ENCODE assay signal across 8 cellular contexts in the genomic region with DNA sequence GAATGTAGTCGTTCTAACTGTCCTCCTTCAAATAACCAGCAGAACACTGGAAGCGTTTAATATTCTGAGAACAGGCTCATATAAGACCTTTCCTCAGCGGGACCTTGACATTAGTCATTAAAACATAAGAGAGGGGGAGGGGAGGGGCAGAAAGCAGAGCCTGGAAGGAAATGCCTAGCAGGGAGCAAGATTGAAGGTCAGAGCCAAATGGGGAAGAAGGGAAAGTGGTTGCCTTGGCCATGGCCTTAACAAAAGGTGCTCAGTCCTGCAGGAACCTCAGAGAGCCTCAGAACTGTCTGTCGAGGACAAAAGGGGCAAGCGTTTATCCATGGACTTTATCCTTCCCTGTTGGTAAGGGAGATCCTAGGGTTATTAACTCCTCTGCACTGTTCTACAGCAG. TPM values are rescaled to one million over a fixed set of nuclear protein-coding genes. Genes with fewer than 3 reads are reported as not detected.
DNase-seq lines count a peak whose midpoint lies in the region; ATAC-seq, FAIRE-seq and TF ChIP-seq lines count a peak whose summit lies in the region.
"Had no signal": no experiment of that assay in that cellular context is flagged by ENCODE, and none has a peak within 500 bp of the region (broad histone marks: within the 10 kb centered on the region; RNA-seq: fewer than 3 reads in every experiment).

No MANE protein-coding gene starts in this region.

- ATAC-seq in IMR-90 (ENCODE audit: low read depth) (no peak), lower lobe of right lung (peak in 1 of 2 donors; percentile 7), GM19463 (IDR thresholded peaks at IDR 0.05; ENCODE audit: unreplicated experiment) (no peak)

- H3K9me1 ChIP-seq in IMR-90 (ENCODE audit: insufficient read depth, low read length), result no peaks in the 10 kb centered on the region

- TF ChIP-seq RAD21 in IMR-90 (IDR thresholded peaks at IDR 0.05; ENCODE audit: low read length), result no peak

- H3K4me1 ChIP-seq in IMR-90 (ENCODE audit: control insufficient read depth, insufficient read depth, low read length), result no peaks in the 10 kb centered on the region
- peaks cover 14% of the 10 kb centered on the region for H3K4me1 ChIP-seq in lower lobe of right lung
- H3K4me1 ChIP-seq in stomach smooth muscle (ENCODE audit: control insufficient read depth, insufficient read depth, low read length), result peaks cover 8% of the 10 kb centered on the region

- in situ Hi-C loops in IMR-90 (cut with MboI; ENCODE audit: low sequenced_read_pairs), result no loop called here

- H4K91ac ChIP-seq in IMR-90 (ENCODE audit: insufficient read depth, low read depth, low read length), result no peak overlapping the region

- no peak overlapping the region for H2AK5ac ChIP-seq in IMR-90 (ENCODE audit: low read depth, low read length)

- no peak overlapping the region for H2AK9ac ChIP-seq in IMR-90 (replicated peaks; ENCODE audit: low read depth, low read length, poor library complexity)

- H3K4me3 ChIP-seq in IMR-90 (ENCODE audit: insufficient read depth, low read depth, low read length) (no peak overlapping the region), lower lobe of right lung (peak overlapping the region; percentile 69), stomach smooth muscle (ENCODE audit: low read length in 2 of 2) (peak overlapping the region; percentile 47 to 84)

- no peak overlapping the region for H3K56ac ChIP-seq in IMR-90 (ENCODE audit: extremely low read depth, insufficient read depth, low read length)

- no peak overlapping the region for H3K23ac ChIP-seq in IMR-90 (ENCODE audit: low read depth, low read length)

- H4K20me1 ChIP-seq in IMR-90 (ENCODE audit: insufficient read depth, low read length), result no peaks in the 10 kb centered on the region

- H3K9ac ChIP-seq in IMR-90 (ENCODE audit: low read depth, low read length) (no peak overlapping the region), stomach smooth muscle (ENCODE audit: low read length in 2 of 2) (no peak overlapping the region)

- no peak overlapping the region for H3K4me2 ChIP-seq in IMR-90 (ENCODE audit: low read depth, low read length)

- no peak overlapping the region for H3K18ac ChIP-seq in IMR-90 (ENCODE audit: low read depth, low read length)

- H2BK20ac ChIP-seq in IMR-90 (ENCODE audit: low read depth, low read length), result no peak overlapping the region

- no peak for DNase-seq in IMR-90
- no peak for DNase-seq in MCF 10A (ENCODE audit: unreplicated experiment)
- no peak for DNase-seq in lower lobe of right lung
- no peak for DNase-seq in RCC 7860 (ENCODE audit: low spot score)
- no peak for DNase-seq in DMS79 treated with DMSO at 0.1 percent for 48 hours (lab: John Stamatoyannopoulos, UW)
- DNase-seq: T1000 had no signal

- H2BK120ac ChIP-seq in IMR-90 (ENCODE audit: low read depth, low read length), result no peak overlapping the region

- no peaks in the 10 kb centered on the region for H3K36me3 Mint-ChIP-seq in MCF 10A (ENCODE audit: insufficient read depth, unreplicated experiment)

- intact Hi-C loops in IMR-90 (cut with micrococcal nuclease), result no loop called here
- intact Hi-C loops in MCF 10A (cut with micrococcal nuclease), result no loop called here
- intact Hi-C loops in lower lobe of right lung (cut with DNase I), result no loop called here

- no peak overlapping the region for H4K8ac ChIP-seq in IMR-90 (ENCODE audit: low read depth in 2 of 2, low read length in 2 of 2)

- dilution Hi-C loops in IMR-90 (cut with HindIII; ENCODE audit: low sequenced_read_pairs, unreplicated experiment), result no loop called here

- peak overlapping the region; percentile 82 for H3K4me3 Mint-ChIP-seq in MCF 10A (ENCODE audit: unreplicated experiment)

- no peak overlapping the region for H4K5ac ChIP-seq in IMR-90 (ENCODE audit: low read depth, low read length)

- no peaks in the 10 kb centered on the region for H3K9me3 ChIP-seq in IMR-90 (ENCODE audit: control insufficient read depth, insufficient read depth, low read length)
- H3K9me3 ChIP-seq in lower lobe of right lung, result no peaks in the 10 kb centered on the region
- no peaks in the 10 kb centered on the region for H3K9me3 ChIP-seq in stomach smooth muscle (ENCODE audit: control insufficient read depth in 2 of 2, low read length in 2 of 2)

- H3K27ac ChIP-seq in IMR-90 (ENCODE audit: insufficient read depth, low read length), result no peak overlapping the region
- no peak overlapping the region for H3K27ac ChIP-seq in lower lobe of right lung
- H3K27ac ChIP-seq in stomach smooth muscle (ENCODE audit: low read length), result no peak overlapping the region

- H3K79me1 ChIP-seq in IMR-90 (ENCODE audit: low read depth in 1 of 2, low read length in 2 of 2), result no peaks in the 10 kb centered on the region

- no peak for TF ChIP-seq POLR2A in IMR-90 (IDR thresholded peaks at IDR 0.05; ENCODE audit: low read depth, low read length)

- H3K36me3 ChIP-seq in IMR-90 (ENCODE audit: control insufficient read depth, insufficient read depth, low read length), result no peaks in the 10 kb centered on the region
- no peaks in the 10 kb centered on the region for H3K36me3 ChIP-seq in lower lobe of right lung
- no peaks in the 10 kb centered on the region for H3K36me3 ChIP-seq in stomach smooth muscle (ENCODE audit: control insufficient read depth in 2 of 2, insufficient read depth in 2 of 2, low read length in 2 of 2)

- H3K27ac Mint-ChIP-seq in MCF 10A (ENCODE audit: low read depth, unreplicated experiment), result peak overlapping the region; percentile 78

- WGBS in IMR-90 (ENCODE audit: extremely low coverage in 2 of 2, insufficient read length in 1 of 2), 2 experiments, result 80% methylated on average over 1 of the region's 5 CpGs; no CpG with 5 or more reads in 1 of the 2 experiments

- no TSS peak for BruUV-seq in IMR-90 (replicated peaks; lab: Mats Ljungman, UMichigan)
- no TSS peak for BruUV-seq in MCF 10A (replicated peaks; lab: Mats Ljungman, UMichigan)

- TF ChIP-seq CTCF in IMR-90 (conservative IDR thresholded peaks at IDR 0.05; ENCODE audit: low read depth, low read length), result no peak
- no peak for TF ChIP-seq CTCF in MCF 10A (IDR thresholded peaks at IDR 0.05; ENCODE audit: unreplicated experiment)
- no peak for TF ChIP-seq CTCF in lower lobe of right lung (IDR thresholded peaks at IDR 0.05)

- no peak for FAIRE-seq in RCC 7860 (lab: Jason Lieb, UNC)

- H3K27me3 ChIP-seq in IMR-90 (ENCODE audit: control insufficient read depth, insufficient read depth, low read length) (peaks cover 24% of the 10 kb centered on the region), lower lobe of right lung (ENCODE audit: low read depth) (peaks cover 27% of the 10 kb centered on the region), stomach smooth muscle (ENCODE audit: control insufficient read depth in 1 of 2, insufficient read depth in 2 of 2, low read length in 2 of 2) (no peaks in the 10 kb centered on the region)

- peaks cover 18% of the 10 kb centered on the region for H3K4me1 Mint-ChIP-seq in MCF 10A (ENCODE audit: insufficient read depth, unreplicated experiment)

- CTCF ChIA-PET in IMR-90 (lab: Yijun Ruan, JAX) (no interaction called here), MCF 10A (lab: Yijun Ruan, JAX) (no interaction called here)

- H3K27me3 Mint-ChIP-seq in MCF 10A (ENCODE audit: insufficient read depth, unreplicated experiment), result no peaks in the 10 kb centered on the region

- no peaks in the 10 kb centered on the region for H3K9me3 Mint-ChIP-seq in MCF 10A (ENCODE audit: unreplicated experiment)

- POLR2A ChIA-PET in IMR-90 (lab: Charles Lee; ENCODE audit: unreplicated experiment) (no interaction called here), MCF 10A (lab: Yijun Ruan, JAX) (interaction anchor here (1.0 to 1.6 kb wide), 6 partner anchors 8 to 46 kb away, joined by 3 to 7 read pairs (median 5); no protein-coding TSS in a partner anchor)

- peak overlapping the region; percentile 92 for H2AFZ ChIP-seq in IMR-90 (replicated peaks; ENCODE audit: low read length, poor library complexity)

- no peak overlapping the region for H2BK15ac ChIP-seq in IMR-90 (ENCODE audit: low read depth, low read length)

- no peak overlapping the region for H2BK5ac ChIP-seq in IMR-90 (ENCODE audit: low read depth, low read length, poor library complexity, severe bottlenecking)

- H3K14ac ChIP-seq in IMR-90 (replicated peaks; ENCODE audit: low read depth, low read length), result no peak overlapping the region

- H3K4ac ChIP-seq in IMR-90 (ENCODE audit: low read depth, low read length), result no peak overlapping the region

TF ChIP-seq in IMR-90, 13 proteins besides CTCF, POLR2A, EP300 and RAD21:
- TF ChIP-seq, protein P1, sequence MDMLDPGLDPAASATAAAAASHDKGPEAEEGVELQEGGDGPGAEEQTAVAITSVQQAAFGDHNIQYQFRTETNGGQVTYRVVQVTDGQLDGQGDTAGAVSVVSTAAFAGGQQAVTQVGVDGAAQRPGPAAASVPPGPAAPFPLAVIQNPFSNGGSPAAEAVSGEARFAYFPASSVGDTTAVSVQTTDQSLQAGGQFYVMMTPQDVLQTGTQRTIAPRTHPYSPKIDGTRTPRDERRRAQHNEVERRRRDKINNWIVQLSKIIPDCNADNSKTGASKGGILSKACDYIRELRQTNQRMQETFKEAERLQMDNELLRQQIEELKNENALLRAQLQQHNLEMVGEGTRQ (IDR thresholded peaks at IDR 0.05; ENCODE audit: low read depth, low read length), result no peak
- TF ChIP-seq CHD1 (IDR thresholded peaks at IDR 0.05; ENCODE audit: low read depth, low read length), result no peak
TF ChIP-seq in IMR-90: peak in this region for 0.

RNA-seq across cellular contexts. Expression of a gene that starts 0.9 kb away (rescaled TPM):
- total RNA-seq in IMR-90 (2012; rRNA removed), result 0.28 and 0.54 TPM in 2 replicates
- 0.24 and 0.43 TPM in 2 replicates for polyA plus RNA-seq in IMR-90 (2012; rRNA removed)
- 0.16 and 0.19 TPM in 2 replicates for polyA plus RNA-seq in IMR-90 (2012; cell fraction: cytosol; rRNA removed)
- 0.17 and 1.6 TPM in 2 replicates for polyA plus RNA-seq in IMR-90 (2012; cell fraction: nucleus; rRNA removed; ENCODE audit: low replicate concordance)
- total RNA-seq in MCF 10A (2022), result 7.5 and 8.4 TPM in 2 replicates
- 5.6 TPM for total RNA-seq in lower lobe of right lung
